8 cellular contexts compared by ENCODE assay signal in the genomic region with DNA sequence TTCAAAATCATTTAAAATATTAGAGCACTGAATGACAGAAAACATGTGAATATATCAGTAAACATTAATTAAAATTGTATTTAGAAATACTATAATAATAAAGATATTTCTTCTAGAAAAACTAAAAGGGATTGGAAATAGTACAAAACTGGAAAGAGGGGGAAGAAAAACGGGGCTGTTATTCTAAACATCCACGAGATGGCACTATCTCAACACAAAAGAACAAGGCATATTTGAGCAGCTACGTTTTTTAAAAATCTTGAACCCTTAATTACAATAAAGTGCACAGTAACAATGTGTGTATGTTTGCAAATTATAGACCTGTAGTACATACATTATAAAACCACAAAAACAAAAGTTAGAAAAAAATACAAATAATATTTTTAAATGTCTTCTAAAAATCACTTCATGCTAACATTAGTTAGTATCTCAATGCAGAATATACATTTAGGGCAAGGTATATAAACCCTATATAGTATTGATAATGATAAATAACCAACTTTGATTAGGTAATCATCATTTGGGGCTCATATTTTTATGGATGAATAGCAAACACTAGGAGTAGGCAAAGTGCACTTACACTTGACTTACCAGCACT. TPM values are rescaled to one million over a fixed set of nuclear protein-coding genes. Genes with fewer than 3 reads are reported as not detected.
A peak's percentile ranks its signal among the peaks of the same experiment; 100 is the strongest.
DNase-seq lines count a peak whose midpoint lies in the region; ATAC-seq and TF ChIP-seq lines count a peak whose summit lies in the region.

No MANE protein-coding gene starts in this region.

- H3K4me3 Mint-ChIP-seq in activated naive CD4-positive, alpha-beta T cell treated with anti-CD3 and anti-CD28 coated beads, Interleukin-2, amount 10 ng/mL, durations not matched to agents 7 days and 5 days: no peak overlapping the region

- peak; percentile 66 for TF ChIP-seq CTCF in BJ (IDR thresholded peaks at IDR 0.05; ENCODE audit: insufficient read depth, low read depth, low read length)
- peak; percentile 58 for TF ChIP-seq CTCF in brain microvascular endothelial cell (IDR thresholded peaks at IDR 0.05; ENCODE audit: low read depth, low read length, missing control alignments)
- TF ChIP-seq CTCF in lower lobe of right lung (IDR thresholded peaks at IDR 0.05): peak; percentile 65

- CTCF ChIA-PET in BJ (lab: Yijun Ruan, JAX): interaction anchor here (0.8 to 1.4 kb wide), 7 partner anchors 9 to 356 kb away, joined by 3 to 5 read pairs (median 3); no protein-coding TSS in a partner anchor
- CTCF ChIA-PET in activated naive CD4-positive, alpha-beta T cell treated with anti-CD3 and anti-CD28 coated beads, Interleukin-2, amount 10 ng/mL, durations not matched to agents 7 days and 5 days (lab: Charles Lee): interaction anchor here (1.0 to 2.3 kb wide), 5 partner anchors 8 to 534 kb away, joined by 3 to 23 read pairs (median 3); no protein-coding TSS in a partner anchor

- no peak overlapping the region for H3K27ac Mint-ChIP-seq in activated naive CD4-positive, alpha-beta T cell treated with anti-CD3 and anti-CD28 coated beads, Interleukin-2, amount 10 ng/mL, durations not matched to agents 7 days and 5 days

- no peak for DNase-seq in BJ (ENCODE audit: low read depth)
- DNase-seq in NCI-H1694 treated with DMSO at 0.1 percent for 48 hours (lab: John Stamatoyannopoulos, UW): peak; percentile 51
- no peak for DNase-seq in brain microvascular endothelial cell
- no peak for DNase-seq in lower lobe of right lung
- DNase-seq in activated naive CD4-positive, alpha-beta T cell treated with anti-CD3 and anti-CD28 coated beads, Interleukin-2, amount 10 ng/mL, durations not matched to agents 7 days and 5 days: no peak
- DNase-seq in GM19238 (ENCODE audit: insufficient read length, low spot score): no peak
- no peak for DNase-seq in activated naive CD4-positive, alpha-beta T cell treated with Interleukin-2 at 50 U/mL for 16 hours

- H3K4me1 Mint-ChIP-seq in activated naive CD4-positive, alpha-beta T cell treated with anti-CD3 and anti-CD28 coated beads, Interleukin-2, amount 10 ng/mL, durations not matched to agents 7 days and 5 days: no peaks in the 10 kb centered on the region

- no peaks in the 10 kb centered on the region for H3K9me3 Mint-ChIP-seq in activated naive CD4-positive, alpha-beta T cell treated with anti-CD3 and anti-CD28 coated beads, Interleukin-2, amount 10 ng/mL, durations not matched to agents 7 days and 5 days

- no peaks in the 10 kb centered on the region for H3K27me3 ChIP-seq in BJ (ENCODE audit: control insufficient read depth, insufficient read depth, low read length)
- H3K27me3 ChIP-seq in brain microvascular endothelial cell (replicated peaks): no peaks in the 10 kb centered on the region
- H3K27me3 ChIP-seq in lower lobe of right lung (ENCODE audit: low read depth): no peaks in the 10 kb centered on the region

- H3K4me3 ChIP-seq in BJ (ENCODE audit: low read depth, low read length): no peak overlapping the region
- H3K4me3 ChIP-seq in brain microvascular endothelial cell (ENCODE audit: low read depth, low read length): no peak overlapping the region
- H3K4me3 ChIP-seq in lower lobe of right lung: no peak overlapping the region

- no peaks in the 10 kb centered on the region for H3K27me3 Mint-ChIP-seq in activated naive CD4-positive, alpha-beta T cell treated with anti-CD3 and anti-CD28 coated beads, Interleukin-2, amount 10 ng/mL, durations not matched to agents 7 days and 5 days

- POLR2A ChIA-PET in BJ (lab: Charles Lee): no interaction called here

- H3K36me3 ChIP-seq in BJ (ENCODE audit: control insufficient read depth, insufficient read depth, low read length): no peaks in the 10 kb centered on the region; the same call in 1 of the 2 replicates
- no peaks in the 10 kb centered on the region for H3K36me3 ChIP-seq in brain microvascular endothelial cell (replicated peaks)
- H3K36me3 ChIP-seq in lower lobe of right lung: no peaks in the 10 kb centered on the region

- H3K9me3 ChIP-seq in lower lobe of right lung: no peaks in the 10 kb centered on the region

- no peak overlapping the region for H3K27ac ChIP-seq in brain microvascular endothelial cell
- H3K27ac ChIP-seq in lower lobe of right lung: no peak overlapping the region

- ATAC-seq in GM18868 (IDR thresholded peaks at IDR 0.05; ENCODE audit: unreplicated experiment): peak; percentile 74
- ATAC-seq in lower lobe of right lung: peak in 1 of 2 donors; percentile 48

- intact Hi-C loops in lower lobe of right lung (cut with DNase I): loop anchor here (10.0 kb wide), 1 partner anchor 287 kb away; no protein-coding TSS in a partner anchor

- H3K36me3 Mint-ChIP-seq in activated naive CD4-positive, alpha-beta T cell treated with anti-CD3 and anti-CD28 coated beads, Interleukin-2, amount 10 ng/mL, durations not matched to agents 7 days and 5 days: peaks cover 3% of the 10 kb centered on the region

- in situ Hi-C loops in brain microvascular endothelial cell (cut with HindIII; ENCODE audit: low pct_ligation_motif_present, low sequenced_read_pairs): no loop called here

- no peaks in the 10 kb centered on the region for H3K4me1 ChIP-seq in lower lobe of right lung

RNA-seq across cellular contexts. Expression of a gene that starts 42.5 kb away (rescaled TPM):
- 19.0 and 31.9 TPM in 2 replicates for polyA plus RNA-seq in BJ (2011; rRNA removed)
- 20.4 and 21.3 TPM in 2 replicates for polyA minus RNA-seq in BJ (2011; rRNA and poly(A)+ RNA removed)
- 109 TPM for total RNA-seq in lower lobe of right lung

RNA-seq across cellular contexts. Expression of a gene that starts 47.6 kb away (rescaled TPM):
- polyA plus RNA-seq in BJ (2011; rRNA removed): 5.1 and 9.0 TPM in 2 replicates
- 7.4 and 8.8 TPM in 2 replicates for polyA minus RNA-seq in BJ (2011; rRNA and poly(A)+ RNA removed)
- 11.1 TPM for total RNA-seq in lower lobe of right lung
